In the genomic region with DNA sequence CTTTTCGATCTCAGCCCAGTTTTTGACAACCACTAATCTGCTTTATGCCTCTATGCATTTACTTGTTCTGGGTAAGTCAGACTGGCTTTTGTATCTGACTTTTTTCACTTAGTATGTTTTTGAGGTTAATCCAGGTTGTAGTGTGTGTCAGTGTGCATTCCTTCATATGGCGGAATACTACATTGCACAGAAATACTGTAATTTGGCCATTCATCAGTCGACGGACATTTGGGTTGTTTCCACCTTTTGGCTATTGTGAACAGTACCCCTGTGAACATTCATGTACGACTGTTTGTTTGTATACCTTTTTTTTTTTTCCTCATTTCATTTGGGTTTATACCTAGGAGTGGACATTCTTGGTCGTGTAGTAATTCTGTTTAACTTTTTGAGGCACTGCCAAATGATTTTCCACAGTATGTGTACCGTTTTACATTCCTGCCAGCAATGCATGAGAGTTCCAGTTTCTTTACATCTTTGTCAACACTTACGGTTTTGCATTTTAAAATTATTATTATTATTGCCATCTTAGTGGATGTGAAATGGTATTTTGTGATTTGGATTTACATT, we compare ENCODE assay signal across 28 cellular contexts. TPM values are rescaled to one million over a fixed set of nuclear protein-coding genes. Genes with fewer than 3 reads are reported as not detected.
DNase-seq lines count a peak whose midpoint lies in the region; ATAC-seq and TF ChIP-seq lines count a peak whose summit lies in the region.
"Had no signal": no experiment of that assay in that cellular context is flagged by ENCODE, and none has a peak within 500 bp of the region (broad histone marks: within the 10 kb centered on the region; RNA-seq: fewer than 3 reads in every experiment).

No MANE protein-coding gene starts in this region.

- peak; percentile 53 for ATAC-seq in IMR-90 (ENCODE audit: low read depth)
- ATAC-seq in activated T-helper 17 cell treated with anti-CD3 and anti-CD28 coated beads, Interleukin-2, amount 50 U/mL, for 72 hours (replicated peaks) = no peak
- ATAC-seq in HG03520 (IDR thresholded peaks at IDR 0.05; ENCODE audit: unreplicated experiment) = no peak
- ATAC-seq in body of pancreas = no peak
- ATAC-seq: activated naive CD8-positive, alpha-beta T cell treated with anti-CD3 and anti-CD28 coated beads, Interleukin-2, amount 50 U/mL, for 24 hours; sciatic nerve; stimulated activated memory B cell treated with anti-CD40 and anti-IgM and Interleukin-4, amounts not matched to agents 10 μg/mL and 1 μg/mL and 100 μg/mL, for 72 hours; upper lobe of right lung had no signal

- H3K36me3 ChIP-seq in IMR-90 (ENCODE audit: control insufficient read depth, insufficient read depth, low read length) = peaks cover 2% of the 10 kb centered on the region; the same call in 1 of the 2 replicates
- no peaks in the 10 kb centered on the region for H3K36me3 ChIP-seq in body of pancreas (replicated peaks in 1 of 2; ENCODE audit: insufficient read depth in 1 of 2, low read depth in 2 of 2)

- no peak overlapping the region for H3K27ac Mint-ChIP-seq in activated T-helper 17 cell treated with anti-CD3 and anti-CD28 coated beads, Interleukin-2, amount 50 U/mL, for 72 hours
- H3K27ac Mint-ChIP-seq: activated naive CD8-positive, alpha-beta T cell treated with anti-CD3 and anti-CD28 coated beads, Interleukin-2, amount 50 U/mL, for 24 hours; CD4-positive, alpha-beta T cell; memory B cell; stimulated activated memory B cell treated with anti-CD40 and anti-IgM and Interleukin-4, amounts not matched to agents 10 μg/mL and 1 μg/mL and 100 μg/mL, for 72 hours had no signal

- H3K9me1 ChIP-seq in IMR-90 (ENCODE audit: insufficient read depth, low read length) = no peaks in the 10 kb centered on the region

- no peak overlapping the region for H2AK5ac ChIP-seq in IMR-90 (ENCODE audit: low read depth, low read length)

- no TSS peak for BruUV-seq in IMR-90 (replicated peaks; lab: Mats Ljungman, UMichigan)

- peak overlapping the region; percentile 8; the same call in 1 of the 2 replicates for H4K91ac ChIP-seq in IMR-90 (ENCODE audit: insufficient read depth, low read depth, low read length)

- H3K4me1 Mint-ChIP-seq in activated T-helper 17 cell treated with anti-CD3 and anti-CD28 coated beads, Interleukin-2, amount 50 U/mL, for 72 hours = peaks cover 21% of the 10 kb centered on the region

- H2AFZ ChIP-seq in IMR-90 (replicated peaks; ENCODE audit: low read length, poor library complexity) = no peak overlapping the region

- no peak overlapping the region for H2BK120ac ChIP-seq in IMR-90 (ENCODE audit: low read depth, low read length)

- no peak overlapping the region for H2AK9ac ChIP-seq in IMR-90 (replicated peaks; ENCODE audit: low read depth, low read length, poor library complexity)

- TF ChIP-seq RAD21 in IMR-90 (IDR thresholded peaks at IDR 0.05; ENCODE audit: low read length) = no peak

- H3K36me3 Mint-ChIP-seq in activated T-helper 17 cell treated with anti-CD3 and anti-CD28 coated beads, Interleukin-2, amount 50 U/mL, for 72 hours (ENCODE audit: low read depth) = peaks cover 35% of the 10 kb centered on the region

- peaks cover 9% of the 10 kb centered on the region; the same call in 1 of the 2 replicates for H4K20me1 ChIP-seq in IMR-90 (ENCODE audit: insufficient read depth, low read length)

- no peaks in the 10 kb centered on the region for H3K9me3 ChIP-seq in IMR-90 (ENCODE audit: control insufficient read depth, insufficient read depth, low read length)
- H3K9me3 ChIP-seq in body of pancreas = no peaks in the 10 kb centered on the region
- H3K9me3 ChIP-seq: upper lobe of right lung had no signal

- H3K14ac ChIP-seq in IMR-90 (replicated peaks; ENCODE audit: low read depth, low read length) = no peak overlapping the region

- H4K8ac ChIP-seq in IMR-90 (ENCODE audit: low read depth in 2 of 2, low read length in 2 of 2) = no peak overlapping the region

- DNase-seq in ELR (ENCODE audit: low read depth) = peak; percentile 67
- DNase-seq in IMR-90 = peak; percentile 69
- DNase-seq in astrocyte of the hippocampus (ENCODE audit: low read depth, low spot score) = peak; percentile 63
- DNase-seq in iris pigment epithelial cell (ENCODE audit: low read depth) = peak; percentile 60
- no peak for DNase-seq in body of pancreas
- DNase-seq: activated CD4-positive, alpha-beta T cell treated with anti-CD3 and anti-CD28 coated beads for 4 hours; activated CD8-positive, alpha-beta memory T cell treated with anti-CD3 and anti-CD28 coated beads for 24 hours; activated gamma-delta T cell; activated naive CD8-positive, alpha-beta T cell treated with anti-CD3 and anti-CD28 coated beads, Interleukin-2, amount 50 U/mL, for 24 hours; CD4-positive, alpha-beta T cell; effector memory CD4-positive, alpha-beta T cell; H9; hippocampal formation; NCI-H1436; NCI-H2081 treated with DMSO at 0.1 percent for 48 hours; NCI-H446; NCI-H82; stimulated activated CD4-positive, alpha-beta T cell treated with anti-CD3 and anti-CD28 coated beads, Interleukin-4, amount 100 ng/mL, for 4 hours; upper lobe of right lung had no signal

- H3K9ac ChIP-seq in IMR-90 (ENCODE audit: low read depth, low read length) = no peak overlapping the region
- H3K9ac ChIP-seq: KMS-11 had no signal

- H3K23ac ChIP-seq in IMR-90 (ENCODE audit: low read depth, low read length) = no peak overlapping the region

- H3K27me3 ChIP-seq in IMR-90 (ENCODE audit: control insufficient read depth, insufficient read depth, low read length) (no peaks in the 10 kb centered on the region), body of pancreas (no peaks in the 10 kb centered on the region)
- H3K27me3 ChIP-seq: cardiac muscle cell, upper lobe of right lung had no signal

- TF ChIP-seq POLR2A in IMR-90 (IDR thresholded peaks at IDR 0.05; ENCODE audit: low read depth, low read length) (no peak), body of pancreas (IDR thresholded peaks at IDR 0.05) (no peak)

- POLR2A ChIA-PET in IMR-90 (lab: Charles Lee; ENCODE audit: unreplicated experiment) = no interaction called here

- peaks cover 6% of the 10 kb centered on the region for H3K4me1 ChIP-seq in IMR-90 (ENCODE audit: control insufficient read depth, insufficient read depth, low read length)
- H3K4me1 ChIP-seq in body of pancreas = no peaks in the 10 kb centered on the region
- H3K4me1 ChIP-seq: upper lobe of right lung had no signal

- no peak overlapping the region for H3K27ac ChIP-seq in IMR-90 (ENCODE audit: insufficient read depth, low read length)
- no peak overlapping the region for H3K27ac ChIP-seq in body of pancreas
- H3K27ac ChIP-seq: cardiac muscle cell, coronary artery, KMS-11, RWPE1, upper lobe of right lung had no signal

- in situ Hi-C loops in IMR-90 (cut with MboI; ENCODE audit: low sequenced_read_pairs) = no loop called here

- H2BK20ac ChIP-seq in IMR-90 (ENCODE audit: low read depth, low read length) = no peak overlapping the region

- no CpG with 5 or more reads among the region's 8 CpGs for WGBS in IMR-90 (ENCODE audit: extremely low coverage in 2 of 2, insufficient read length in 1 of 2), 2 experiments
- 75 to 76% methylated on average over 8 of the region's 8 CpGs for WGBS in body of pancreas, 2 donors

- no peak overlapping the region for H3K56ac ChIP-seq in IMR-90 (ENCODE audit: extremely low read depth, insufficient read depth, low read length)

- no peak overlapping the region; the same call in 1 of the 2 replicates for H3K4me3 ChIP-seq in IMR-90 (ENCODE audit: insufficient read depth, low read depth, low read length)
- H3K4me3 ChIP-seq in body of pancreas = no peak overlapping the region
- H3K4me3 ChIP-seq: cardiac muscle cell, coronary artery, upper lobe of right lung had no signal

- no peaks in the 10 kb centered on the region for H3K9me3 Mint-ChIP-seq in activated T-helper 17 cell treated with anti-CD3 and anti-CD28 coated beads, Interleukin-2, amount 50 U/mL, for 72 hours
- H3K9me3 Mint-ChIP-seq: activated naive CD8-positive, alpha-beta T cell treated with anti-CD3 and anti-CD28 coated beads, Interleukin-2, amount 50 U/mL, for 24 hours; CD4-positive, alpha-beta T cell; H9; memory B cell; stimulated activated memory B cell treated with anti-CD40 and anti-IgM and Interleukin-4, amounts not matched to agents 10 μg/mL and 1 μg/mL and 100 μg/mL, for 72 hours had no signal

- no peak overlapping the region; the same call in 1 of the 2 replicates for H3K18ac ChIP-seq in IMR-90 (ENCODE audit: low read depth, low read length)

- peak overlapping the region; percentile 16; the same call in 1 of the 3 replicates for H2BK15ac ChIP-seq in IMR-90 (ENCODE audit: low read depth, low read length)

- peaks cover 27 to 45% of the 10 kb centered on the region in 2 experiments; a peak in 3 of 4 replicates for H3K79me1 ChIP-seq in IMR-90 (ENCODE audit: low read depth in 1 of 2, low read length in 2 of 2)

- H3K27me3 Mint-ChIP-seq in activated T-helper 17 cell treated with anti-CD3 and anti-CD28 coated beads, Interleukin-2, amount 50 U/mL, for 72 hours = no peaks in the 10 kb centered on the region
- H3K27me3 Mint-ChIP-seq: activated naive CD8-positive, alpha-beta T cell treated with anti-CD3 and anti-CD28 coated beads, Interleukin-2, amount 50 U/mL, for 24 hours; CD4-positive, alpha-beta T cell; memory B cell; stimulated activated memory B cell treated with anti-CD40 and anti-IgM and Interleukin-4, amounts not matched to agents 10 μg/mL and 1 μg/mL and 100 μg/mL, for 72 hours had no signal

- H3K4me3 Mint-ChIP-seq in activated T-helper 17 cell treated with anti-CD3 and anti-CD28 coated beads, Interleukin-2, amount 50 U/mL, for 72 hours = no peak overlapping the region
- H3K4me3 Mint-ChIP-seq: activated naive CD8-positive, alpha-beta T cell treated with anti-CD3 and anti-CD28 coated beads, Interleukin-2, amount 50 U/mL, for 24 hours; CD4-positive, alpha-beta T cell; H9; memory B cell; stimulated activated memory B cell treated with anti-CD40 and anti-IgM and Interleukin-4, amounts not matched to agents 10 μg/mL and 1 μg/mL and 100 μg/mL, for 72 hours had no signal

- CTCF ChIA-PET in IMR-90 (lab: Yijun Ruan, JAX) = interaction anchor here (0.6 kb wide), 1 partner anchor 14 kb away, joined by 6 read pairs; no protein-coding TSS in a partner anchor

- no peak overlapping the region for H3K4ac ChIP-seq in IMR-90 (ENCODE audit: low read depth, low read length)

- no peak overlapping the region; the same call in 1 of the 2 replicates for H4K5ac ChIP-seq in IMR-90 (ENCODE audit: low read depth, low read length)

- TF ChIP-seq CTCF in IMR-90 (conservative IDR thresholded peaks at IDR 0.05; ENCODE audit: low read depth, low read length) = no peak
- TF ChIP-seq CTCF in body of pancreas (IDR thresholded peaks at IDR 0.05) = no peak

- peak overlapping the region; percentile 86; the same call in 1 of the 2 replicates for H3K4me2 ChIP-seq in IMR-90 (ENCODE audit: low read depth, low read length)
- H3K4me2 ChIP-seq: KMS-11 had no signal

- intact Hi-C loops in IMR-90 (cut with micrococcal nuclease) (no loop called here), body of pancreas (cut with DNase I) (no loop called here)

- H2BK5ac ChIP-seq in IMR-90 (ENCODE audit: low read depth, low read length, poor library complexity, severe bottlenecking) = peak overlapping the region; percentile 54

- dilution Hi-C loops in IMR-90 (cut with HindIII; ENCODE audit: low sequenced_read_pairs, unreplicated experiment) = no loop called here

RNA-seq across cellular contexts. Expression of a gene that starts 57.4 kb away (rescaled TPM):
- total RNA-seq in IMR-90 (2012; rRNA removed) (52.0 and 65.8 TPM in 2 replicates), body of pancreas (10 to 100 TPM; 25.1 to 29.3 TPM)
- polyA plus RNA-seq in IMR-90 (2012; rRNA removed) = 14.8 and 17.5 TPM in 2 replicates
- polyA plus RNA-seq in IMR-90 (2012; cell fraction: cytosol; rRNA removed) = 3.1 and 8.9 TPM in 2 replicates
- 2.6 and 18.4 TPM in 2 replicates for polyA plus RNA-seq in IMR-90 (2012; cell fraction: nucleus; rRNA removed; ENCODE audit: low replicate concordance)
- 10 to 100 TPM; 49.5 to 70.1 TPM for total RNA-seq in activated T-helper 17 cell treated with anti-CD3 and anti-CD28 coated beads, Interleukin-2, amount 50 U/mL, for 72 hours

Comparison
In these comparisons a context has a peak if more than half of its experiments do, and no peak if none do; other contexts are left out.
1. DNase-seq: peak in ELR (single experiment), IMR-90 (single experiment), astrocyte of the hippocampus (single experiment) and iris pigment epithelial cell (single experiment); none in body of pancreas (0 of 4).